Comparison of ENCODE assay signal across 8 cellular contexts in the genomic region with DNA sequence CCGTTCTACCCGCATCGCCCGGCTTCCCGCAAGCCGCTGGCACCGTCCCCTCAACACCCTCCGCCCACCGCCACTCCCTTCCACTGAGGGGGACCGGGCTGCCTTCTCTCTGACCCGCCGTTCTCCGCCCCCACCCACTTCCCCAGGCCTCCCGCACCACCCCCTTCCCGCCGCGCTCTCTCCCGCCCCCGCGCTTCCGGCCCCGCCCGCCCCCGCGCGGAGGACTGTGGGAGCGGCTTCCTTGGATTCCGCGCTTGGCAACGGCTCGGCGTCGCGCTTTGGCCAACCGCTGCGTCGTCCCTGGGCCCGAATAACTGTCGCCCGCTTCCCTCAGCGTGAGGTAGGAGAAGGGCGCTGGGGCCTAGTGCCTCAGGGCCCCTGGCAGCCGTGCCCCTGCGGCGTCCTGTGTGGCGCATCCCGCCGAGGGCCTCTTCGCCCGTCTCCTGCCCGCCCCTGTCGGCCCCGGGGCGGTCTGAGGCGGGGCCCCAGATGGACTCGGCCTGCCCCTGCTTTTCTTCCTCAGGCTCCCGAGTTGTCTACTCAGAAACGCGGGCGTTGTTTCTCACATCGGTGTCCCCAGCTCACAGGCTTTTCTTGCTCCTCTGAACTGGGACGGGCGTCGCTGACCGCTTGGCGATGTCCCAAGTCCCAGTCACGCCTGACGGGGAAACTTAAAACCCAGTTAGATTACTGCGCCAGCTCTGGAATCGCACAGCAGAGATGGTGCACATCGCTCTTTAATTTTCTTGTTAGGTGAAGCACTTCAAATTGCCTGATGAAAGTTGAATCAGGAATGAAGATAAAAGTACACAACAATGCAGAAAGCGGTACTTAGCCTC. TPM values are rescaled to one million over a fixed set of nuclear protein-coding genes. Genes with fewer than 3 reads are reported as not detected.
DNase-seq lines count a peak whose midpoint lies in the region; ATAC-seq and TF ChIP-seq lines count a peak whose summit lies in the region.

A gene with protein sequence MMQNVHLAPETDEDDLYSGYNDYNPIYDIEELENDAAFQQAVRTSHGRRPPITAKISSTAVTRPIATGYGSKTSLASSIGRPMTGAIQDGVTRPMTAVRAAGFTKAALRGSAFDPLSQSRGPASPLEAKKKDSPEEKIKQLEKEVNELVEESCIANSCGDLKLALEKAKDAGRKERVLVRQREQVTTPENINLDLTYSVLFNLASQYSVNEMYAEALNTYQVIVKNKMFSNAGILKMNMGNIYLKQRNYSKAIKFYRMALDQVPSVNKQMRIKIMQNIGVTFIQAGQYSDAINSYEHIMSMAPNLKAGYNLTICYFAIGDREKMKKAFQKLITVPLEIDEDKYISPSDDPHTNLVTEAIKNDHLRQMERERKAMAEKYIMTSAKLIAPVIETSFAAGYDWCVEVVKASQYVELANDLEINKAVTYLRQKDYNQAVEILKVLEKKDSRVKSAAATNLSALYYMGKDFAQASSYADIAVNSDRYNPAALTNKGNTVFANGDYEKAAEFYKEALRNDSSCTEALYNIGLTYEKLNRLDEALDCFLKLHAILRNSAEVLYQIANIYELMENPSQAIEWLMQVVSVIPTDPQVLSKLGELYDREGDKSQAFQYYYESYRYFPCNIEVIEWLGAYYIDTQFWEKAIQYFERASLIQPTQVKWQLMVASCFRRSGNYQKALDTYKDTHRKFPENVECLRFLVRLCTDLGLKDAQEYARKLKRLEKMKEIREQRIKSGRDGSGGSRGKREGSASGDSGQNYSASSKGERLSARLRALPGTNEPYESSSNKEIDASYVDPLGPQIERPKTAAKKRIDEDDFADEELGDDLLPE (plus strand): TSS at position 241 of the 839 bp plus-strand sequence. CDS start 7,229 bp downstream, outside the sequence.

- H4K20me1 ChIP-seq in SU-DHL-6 (ENCODE audit: low read depth, low read length): no peaks in the 10 kb centered on the region

- no peaks in the 10 kb centered on the region for H3K27me3 ChIP-seq in SU-DHL-6 (ENCODE audit: low read length)
- no peaks in the 10 kb centered on the region for H3K27me3 ChIP-seq in parathyroid adenoma (ENCODE audit: control insufficient read depth, insufficient read depth, low read length)
- no peaks in the 10 kb centered on the region for H3K27me3 ChIP-seq in thyroid gland

- peak within 1 kb of the TSS; percentile 83 for H3K27ac Mint-ChIP-seq in activated naive CD8-positive, alpha-beta T cell treated with anti-CD3 and anti-CD28 coated beads, Interleukin-2, amount 50 U/mL, for 24 hours

- intact Hi-C loops in cardiac septum (cut with DNase I): loop anchor here (2.0 kb wide), 1 partner anchor 42 kb away; a partner anchor contains a TSS
- intact Hi-C loops in thyroid gland (cut with DNase I): no loop called here

- H3K9me2 ChIP-seq in SU-DHL-6 (replicated peaks; ENCODE audit: insufficient read depth, low read length): no peaks in the 10 kb centered on the region

- H3K27ac ChIP-seq in SU-DHL-6 (ENCODE audit: low read depth, low read length): peak within 1 kb of the TSS; percentile 58
- peak within 1 kb of the TSS; percentile 95 for H3K27ac ChIP-seq in parathyroid adenoma
- H3K27ac ChIP-seq in thyroid gland: peak within 1 kb of the TSS; percentile 85 to 94 (median 89)

- H2AFZ ChIP-seq in SU-DHL-6 (ENCODE audit: low read depth, low read length, severe bottlenecking) (peak within 1 kb of the TSS; percentile 95), parathyroid adenoma (peak within 1 kb of the TSS; percentile 94)

- no peaks in the 10 kb centered on the region for H3K27me3 Mint-ChIP-seq in activated naive CD8-positive, alpha-beta T cell treated with anti-CD3 and anti-CD28 coated beads, Interleukin-2, amount 50 U/mL, for 24 hours

- H3K9me3 ChIP-seq in SU-DHL-6 (ENCODE audit: insufficient read depth, low read length) (peaks cover 6% of the 10 kb centered on the region; the same call in 1 of the 2 replicates), parathyroid adenoma (ENCODE audit: control insufficient read depth, low read length) (no peaks in the 10 kb centered on the region), thyroid gland (no peaks in the 10 kb centered on the region)

- 0 to 1% methylated on average over 24 to 47 of the region's 72 CpGs for WGBS in thyroid gland, 2 donors

- H3K79me2 ChIP-seq in SU-DHL-6 (ENCODE audit: insufficient read depth, low read length): no peaks in the 10 kb centered on the region
- peaks cover 3% of the 10 kb centered on the region for H3K79me2 ChIP-seq in parathyroid adenoma

- peak; percentile 29 to 78 for TF ChIP-seq POLR2A in thyroid gland (IDR thresholded peaks at IDR 0.05)

- H3K9me3 Mint-ChIP-seq in activated naive CD8-positive, alpha-beta T cell treated with anti-CD3 and anti-CD28 coated beads, Interleukin-2, amount 50 U/mL, for 24 hours: peaks cover 15% of the 10 kb centered on the region

- peak; percentile 88 for ATAC-seq in HG02678 (IDR thresholded peaks at IDR 0.05; ENCODE audit: unreplicated experiment)
- peak; percentile 83 for ATAC-seq in activated naive CD8-positive, alpha-beta T cell treated with anti-CD3 and anti-CD28 coated beads, Interleukin-2, amount 50 U/mL, for 24 hours

- H3K4me2 ChIP-seq in SU-DHL-6 (ENCODE audit: low read depth, low read length, poor library complexity, severe bottlenecking) (peak within 1 kb of the TSS; percentile 95), parathyroid adenoma (ENCODE audit: low read length) (peak within 1 kb of the TSS; percentile 62)

- no peaks in the 10 kb centered on the region for H3K36me3 ChIP-seq in SU-DHL-6 (ENCODE audit: low read length)
- H3K36me3 ChIP-seq in parathyroid adenoma (ENCODE audit: control insufficient read depth, insufficient read depth, low read length): no peaks in the 10 kb centered on the region
- no peaks in the 10 kb centered on the region for H3K36me3 ChIP-seq in thyroid gland

- 0 out of 2 replicates have a peak, but pooled peaks cover 3% of the 10 kb centered on the region for H3F3A ChIP-seq in SU-DHL-6 (ENCODE audit: insufficient read depth)

- H3K4me1 ChIP-seq in parathyroid adenoma: peaks cover 2% of the 10 kb centered on the region
- H3K4me1 ChIP-seq in thyroid gland: peaks cover 6 to 7% of the 10 kb centered on the region in 2 donors

- H3K4me1 Mint-ChIP-seq in activated naive CD8-positive, alpha-beta T cell treated with anti-CD3 and anti-CD28 coated beads, Interleukin-2, amount 50 U/mL, for 24 hours: peaks cover 21% of the 10 kb centered on the region

- H3K4me3 Mint-ChIP-seq in activated naive CD8-positive, alpha-beta T cell treated with anti-CD3 and anti-CD28 coated beads, Interleukin-2, amount 50 U/mL, for 24 hours: peak within 1 kb of the TSS; percentile 85

- peak within 1 kb of the TSS; percentile 63 for H3K4me3 ChIP-seq in GM12875 (ENCODE audit: low read depth, low read length)
- H3K4me3 ChIP-seq in SU-DHL-6 (ENCODE audit: insufficient read depth, low read length, poor library complexity, severe bottlenecking): peak within 1 kb of the TSS; percentile 66
- peak within 1 kb of the TSS; percentile 67 for H3K4me3 ChIP-seq in parathyroid adenoma (ENCODE audit: low read depth, low read length)
- peak within 1 kb of the TSS; percentile 15 to 62 (median 47) for H3K4me3 ChIP-seq in thyroid gland (replicated peaks in 1 of 3)

- TF ChIP-seq CTCF in GM12875 (IDR thresholded peaks at IDR 0.05; ENCODE audit: borderline replicate concordance, insufficient read depth, low read depth, low read length) (no peak), SU-DHL-6 (IDR thresholded peaks at IDR 0.05; ENCODE audit: insufficient read depth, low read length, poor library complexity, severe bottlenecking) (no peak), parathyroid adenoma (IDR thresholded peaks at IDR 0.05) (peak; percentile 9), thyroid gland (IDR thresholded peaks at IDR 0.05) (no peak)

- H3K9ac ChIP-seq in SU-DHL-6 (ENCODE audit: low read length): peak within 1 kb of the TSS; percentile 72
- peak within 1 kb of the TSS; percentile 29 for H3K9ac ChIP-seq in parathyroid adenoma

- H3K36me3 Mint-ChIP-seq in activated naive CD8-positive, alpha-beta T cell treated with anti-CD3 and anti-CD28 coated beads, Interleukin-2, amount 50 U/mL, for 24 hours (ENCODE audit: low read depth): peaks cover 8% of the 10 kb centered on the region

- DNase-seq in NCI-H1105 treated with DMSO at 0.1 percent for 48 hours (lab: John Stamatoyannopoulos, UW) (peak; percentile 67), cardiac septum (ENCODE audit: low spot score) (peak; percentile 95), thyroid gland (peak; percentile 94 to 95)
- peak; percentile 83 for DNase-seq in activated naive CD8-positive, alpha-beta T cell treated with anti-CD3 and anti-CD28 coated beads, Interleukin-2, amount 50 U/mL, for 24 hours

RNA-seq across cellular contexts. Expression of the gene that starts here (rescaled TPM):
- total RNA-seq in cardiac septum (9.7 TPM), thyroid gland (10 to 100 TPM; 30.2 to 59.5 (median 42.2) TPM)

Comparison
In these comparisons a context has a peak if more than half of its experiments do, and no peak if none do; other contexts are left out.
1. Peak in every context shown above with its lines: DNase-seq, ATAC-seq, H3K4me3 ChIP-seq and H3K27ac ChIP-seq.